ENCODE assay signal across 9 cellular contexts in genomic region chr17:50426814-50427787, GRCh38. TPM values are rescaled to one million over a fixed set of nuclear protein-coding genes. Genes with fewer than 3 reads are reported as not detected.
DNase-seq lines count a peak whose midpoint lies in the region; ATAC-seq, FAIRE-seq and TF ChIP-seq lines count a peak whose summit lies in the region.
"Had no signal": no experiment of that assay in that cellular context is flagged by ENCODE, and none has a peak within 500 bp of the region (broad histone marks: within the 10 kb centered on the region; RNA-seq: fewer than 3 reads in every experiment).

No MANE protein-coding gene starts in this region.

- peak overlapping the region; percentile 85 for H3K27ac Mint-ChIP-seq in stimulated activated naive B cell treated with anti-CD40 and anti-IgM and Interleukin-4, amounts not matched to agents 10 μg/mL and 1 μg/mL and 100 μg/mL, for 72 hours

- RAD21 ChIA-PET in HCT116 (lab: Charles Lee; ENCODE audit: low non-redundant PET in 1 of 2, low total read pairs in 2 of 2, uncharacterized antibody in 2 of 2, unreplicated experiment in 2 of 2): no interaction called here

- peak; percentile 49 for DNase-seq in Caki2 (ENCODE audit: low read depth)
- DNase-seq in HCT116 (ENCODE audit: low read depth, low spot score): peak; percentile 69
- peak; percentile 71 for DNase-seq in SK-N-DZ (ENCODE audit: low spot score)
- peak; percentile 42 for DNase-seq in bronchial epithelial cell (ENCODE audit: low read depth)
- peak; percentile 8 for DNase-seq in stimulated activated naive B cell treated with anti-CD40 and anti-IgM and Interleukin-4, amounts not matched to agents 10 μg/mL and 1 μg/mL and 100 μg/mL, for 72 hours
- no peak for DNase-seq in activated CD4-positive, CD25-positive, alpha-beta regulatory T cell treated with anti-CD3 and anti-CD28 coated beads, Interleukin-2, amount 50 U/mL, for 72 hours

- 0 out of 2 replicates have a peak, but pooled peaks cover 7% of the 10 kb centered on the region for H3K79me2 ChIP-seq in HCT116 (ENCODE audit: insufficient read depth, low read length)

- H3K4me1 Mint-ChIP-seq in stimulated activated naive B cell treated with anti-CD40 and anti-IgM and Interleukin-4, amounts not matched to agents 10 μg/mL and 1 μg/mL and 100 μg/mL, for 72 hours: peaks cover 25 to 28% of the 10 kb centered on the region in 2 donors

- H3K27me3 Mint-ChIP-seq in stimulated activated naive B cell treated with anti-CD40 and anti-IgM and Interleukin-4, amounts not matched to agents 10 μg/mL and 1 μg/mL and 100 μg/mL, for 72 hours: no peaks in the 10 kb centered on the region

- in situ Hi-C loops in Caki2 (cut with HindIII; ENCODE audit: low pct_unique_long_range_greater_than_20kb, low sequenced_read_pairs): no loop called here

- no peaks in the 10 kb centered on the region for H4K20me1 ChIP-seq in HCT116 (ENCODE audit: insufficient read depth)

- H3K36me3 ChIP-seq in HCT116 (ENCODE audit: control insufficient read depth in 1 of 2, insufficient read depth in 2 of 2, low read length in 2 of 2): no peaks in the 10 kb centered on the region; a peak in 1 of 4 replicates
- H3K36me3 ChIP-seq in bronchial epithelial cell (ENCODE audit: control insufficient read depth, insufficient read depth, low read length): peaks cover 2% of the 10 kb centered on the region

- peak overlapping the region; percentile 59 for H3K9ac ChIP-seq in HCT116 (ENCODE audit: low read length)

- POLR2A ChIA-PET in HCT116 (lab: Charles Lee): interaction anchor here (1.1 to 2.5 kb wide), 2 partner anchors 27 to 29 kb away, joined by 3 to 14 read pairs; partner anchors contain the start of gene LRRC59

- H3K36me3 Mint-ChIP-seq in stimulated activated naive B cell treated with anti-CD40 and anti-IgM and Interleukin-4, amounts not matched to agents 10 μg/mL and 1 μg/mL and 100 μg/mL, for 72 hours: no peaks in the 10 kb centered on the region

- TSS peak; percentile 53 for BruUV-seq in HCT116 (replicated peaks; lab: Mats Ljungman, UMichigan)

- H3K27me3 ChIP-seq in HCT116 (ENCODE audit: insufficient read depth, low read length): no peaks in the 10 kb centered on the region
- H3K27me3 ChIP-seq in bronchial epithelial cell (ENCODE audit: control insufficient read depth, insufficient read depth, low read length): no peaks in the 10 kb centered on the region
- H3K27me3 ChIP-seq in layer of hippocampus (ENCODE audit: control insufficient read depth, insufficient read depth, low read length): no peaks in the 10 kb centered on the region

- H3K27ac ChIP-seq in HCT116 (ENCODE audit: low read depth, low read length): peak overlapping the region; percentile 73
- peak overlapping the region; percentile 40 for H3K27ac ChIP-seq in layer of hippocampus (ENCODE audit: low read depth, low read length)

- CTCF ChIA-PET in HCT116 (lab: Charles Lee): interaction anchor here (0.9 to 4.3 kb wide), 3 partner anchors 10 to 333 kb away, joined by 3 to 20 read pairs (median 7); partner anchors contain the start of gene LRRC59

- TF ChIP-seq POLR2A in HCT116 (IDR thresholded peaks at IDR 0.05; ENCODE audit: borderline replicate concordance, extremely low read depth, insufficient read depth, insufficient read length): peak; percentile 30

- peak overlapping the region; percentile 89 for H3K4me2 ChIP-seq in HCT116 (ENCODE audit: low read length)

- no peak for FAIRE-seq in bronchial epithelial cell (lab: Jason Lieb, UNC)

- peak overlapping the region; percentile 87 to 93 for H3K4me3 Mint-ChIP-seq in stimulated activated naive B cell treated with anti-CD40 and anti-IgM and Interleukin-4, amounts not matched to agents 10 μg/mL and 1 μg/mL and 100 μg/mL, for 72 hours

- TF ChIP-seq RAD21 in HCT116 (IDR thresholded peaks at IDR 0.05; ENCODE audit: low read depth): no peak

- peaks cover 31 to 50% of the 10 kb centered on the region in 2 experiments for H3K4me1 ChIP-seq in HCT116 (ENCODE audit: control insufficient read depth in 1 of 2, insufficient read depth in 2 of 2, low read length in 2 of 2)

- no peaks in the 10 kb centered on the region for H3K9me3 ChIP-seq in HCT116 (ENCODE audit: control insufficient read depth in 1 of 2, insufficient read depth in 1 of 2, low read depth in 1 of 2, low read length in 2 of 2)

- H3K4me3 ChIP-seq in HCT116 (replicated peaks in 1 of 2; ENCODE audit: low read depth in 1 of 2, low read length in 2 of 2) (peak overlapping the region; percentile 63 to 73), bronchial epithelial cell (ENCODE audit: low read depth, low read length) (peak overlapping the region; percentile 54)

- ATAC-seq in HCT116 (peak; percentile 63), HG03025 (IDR thresholded peaks at IDR 0.05; ENCODE audit: low FRiP score, unreplicated experiment) (no peak)
- ATAC-seq in stimulated activated naive B cell treated with anti-CD40 and anti-IgM and Interleukin-4, amounts not matched to agents 10 μg/mL and 1 μg/mL and 100 μg/mL, for 72 hours (replicated peaks): peak; percentile 54 to 66

- H2AFZ ChIP-seq in HCT116 (ENCODE audit: low read depth, low read length, poor library complexity, severe bottlenecking): peak overlapping the region; percentile 5

- no peaks in the 10 kb centered on the region for H3K9me3 Mint-ChIP-seq in stimulated activated naive B cell treated with anti-CD40 and anti-IgM and Interleukin-4, amounts not matched to agents 10 μg/mL and 1 μg/mL and 100 μg/mL, for 72 hours

- intact Hi-C loops in HCT116 (cut with micrococcal nuclease): loop anchor here (1.0 kb wide), 1 partner anchor 52 kb away; no protein-coding TSS in a partner anchor

- H3K9me2 ChIP-seq in HCT116 (ENCODE audit: insufficient read depth): no peaks in the 10 kb centered on the region

- TF ChIP-seq CTCF in HCT116 (IDR thresholded peaks at IDR 0.05 in 2 of 3, conservative IDR thresholded peaks at IDR 0.05 in 1 of 3; ENCODE audit: borderline replicate concordance in 1 of 3, insufficient read depth in 1 of 3, low read depth in 2 of 3, low read length in 2 of 3) (peak; percentile 64 to 85 (median 74); a peak in 5 of 6 replicates), bronchial epithelial cell (IDR thresholded peaks at IDR 0.05; ENCODE audit: insufficient read depth, low read length, severe bottlenecking) (peak; percentile 34)

TF ChIP-seq in HCT116, 20 proteins besides CTCF, POLR2A, EP300 and RAD21 (continues in another document):
- TF ChIP-seq ZFX (IDR thresholded peaks at IDR 0.05) (peak; percentile 39; the same call in 1 of the 2 replicates), ELF1 (IDR thresholded peaks at IDR 0.05; ENCODE audit: borderline replicate concordance, low read depth) (no peak; the same call in 1 of the 2 replicates), ZBTB33 (IDR thresholded peaks at IDR 0.05; ENCODE audit: extremely low read depth, insufficient replicate concordance, low read length) (no peak), EZH2 (IDR thresholded peaks at IDR 0.05) (no peak), SIN3A (IDR thresholded peaks at IDR 0.05; ENCODE audit: low read depth) (no peak), CEBPB (IDR thresholded peaks at IDR 0.05; ENCODE audit: low read depth) (no peak)

RNA-seq across cellular contexts. Expression of gene ACSF2, which starts 1.1 kb away (rescaled TPM):
- total RNA-seq in Caki2 (2014; rRNA removed; shearing (Covaris generic); ENCODE audit: low replicate concordance): 33.1 and 62.2 TPM in 2 replicates
- 52.4 TPM for total RNA-seq in HCT116 (2021; ENCODE audit: unreplicated experiment)
- 34.4 and 40.5 TPM in 2 replicates for polyA plus RNA-seq in HCT116 (2012)
- polyA plus RNA-seq in SK-N-DZ (2014; cell fraction: cytosol; rRNA removed): 2.5 and 13.6 TPM in 2 replicates
- 4.9 and 5.7 TPM in 2 replicates for polyA plus RNA-seq in SK-N-DZ (2014; cell fraction: nucleus; rRNA removed)
- total RNA-seq in bronchial epithelial cell: 14.7 and 16.6 TPM in 2 replicates

RNA-seq across cellular contexts. Expression of gene LRRC59, which starts 29.8 kb away (rescaled TPM):
- 250 and 251 TPM in 2 replicates for total RNA-seq in Caki2 (2014; rRNA removed; shearing (Covaris generic); ENCODE audit: low replicate concordance)
- total RNA-seq in HCT116 (2021; ENCODE audit: unreplicated experiment) (221 TPM), bronchial epithelial cell (235 and 279 TPM in 2 replicates)
- 180 and 200 TPM in 2 replicates for polyA plus RNA-seq in HCT116 (2012)
- 113 and 119 TPM in 2 replicates for polyA plus RNA-seq in SK-N-DZ (2014; cell fraction: cytosol; rRNA removed)
- polyA plus RNA-seq in SK-N-DZ (2014; cell fraction: nucleus; rRNA removed): 53.3 and 54.9 TPM in 2 replicates

RNA-seq across cellular contexts. Expression of gene CHAD, which starts 41.6 kb away (rescaled TPM):
- not detected in 2 replicates for total RNA-seq in Caki2 (2014; rRNA removed; shearing (Covaris generic); ENCODE audit: low replicate concordance)
- total RNA-seq in HCT116 (2021; ENCODE audit: unreplicated experiment) (not detected), bronchial epithelial cell (not detected in 2 replicates)
- 1.2 and 1.3 TPM in 2 replicates for polyA plus RNA-seq in HCT116 (2012)
- not detected in 2 replicates for polyA plus RNA-seq in SK-N-DZ (2014; cell fraction: cytosol; rRNA removed)
- polyA plus RNA-seq in SK-N-DZ (2014; cell fraction: nucleus; rRNA removed): not detected in 2 replicates
- total RNA-seq: activated CD8-positive, alpha-beta memory T cell treated with anti-CD3 and anti-CD28 coated beads for 36 hours had no signal

RNA-seq across cellular contexts. Expression of gene RSAD1, which starts 51.6 kb away (rescaled TPM):
- total RNA-seq in Caki2 (2014; rRNA removed; shearing (Covaris generic); ENCODE audit: low replicate concordance): 31.4 and 41.4 TPM in 2 replicates
- total RNA-seq in HCT116 (2021; ENCODE audit: unreplicated experiment) (82.7 TPM), bronchial epithelial cell (11.5 and 14.2 TPM in 2 replicates)
- polyA plus RNA-seq in HCT116 (2012): 50.4 and 56.4 TPM in 2 replicates
- 32.0 and 43.5 TPM in 2 replicates for polyA plus RNA-seq in SK-N-DZ (2014; cell fraction: cytosol; rRNA removed)
- 112 and 117 TPM in 2 replicates for polyA plus RNA-seq in SK-N-DZ (2014; cell fraction: nucleus; rRNA removed)

RNA-seq across cellular contexts. Expression of gene EME1, which starts 54.1 kb away (rescaled TPM):
- 16.9 and 19.0 TPM in 2 replicates for total RNA-seq in Caki2 (2014; rRNA removed; shearing (Covaris generic); ENCODE audit: low replicate concordance)
- 31.8 TPM for total RNA-seq in HCT116 (2021; ENCODE audit: unreplicated experiment)
- 21.1 and 26.1 TPM in 2 replicates for polyA plus RNA-seq in HCT116 (2012)
- polyA plus RNA-seq in SK-N-DZ (2014; cell fraction: cytosol; rRNA removed): 37.1 and 43.4 TPM in 2 replicates
- 209 and 218 TPM in 2 replicates for polyA plus RNA-seq in SK-N-DZ (2014; cell fraction: nucleus; rRNA removed)
- 0.13 and 0.53 TPM in 2 replicates for total RNA-seq in bronchial epithelial cell
